In genomic region chr19:45235485-45235884, GRCh38 we compare ENCODE assay signal across 30 cellular contexts. TPM values are rescaled to one million over a fixed set of nuclear protein-coding genes. Genes with fewer than 3 reads are reported as not detected.
DNase-seq lines count a peak whose midpoint lies in the region; ATAC-seq, FAIRE-seq and TF ChIP-seq lines count a peak whose summit lies in the region.
"Had no signal": no experiment of that assay in that cellular context is flagged by ENCODE, and none has a peak within 500 bp of the region (broad histone marks: within the 10 kb centered on the region; RNA-seq: fewer than 3 reads in every experiment).

No MANE protein-coding gene starts in this region.

- H3K9me3 ChIP-seq in BLaER1 treated with 17β-estradiol and CSF1 and Interleukin-3, amounts not matched to agents 10 nM and 100 nM (replicated peaks in 1 of 11), result peaks cover 0 to 7% (median 0%) of the 10 kb centered on the region in 11 experiments; a peak in 5 of 22 replicates
- no peaks in the 10 kb centered on the region for H3K9me3 ChIP-seq in pancreas
- H3K9me3 ChIP-seq: HAP-1, Peyer's patch, SJSA1, upper lobe of right lung had no signal

- H3K9ac ChIP-seq in BLaER1 treated with 17β-estradiol and CSF1 and Interleukin-3, amounts not matched to agents 10 nM and 100 nM, result peak overlapping the region; percentile 37 to 82 (median 70); a peak in 21 of 22 replicates

- POLR2A ChIA-PET in activated CD4-positive, alpha-beta T cell treated with anti-CD3 and anti-CD28 coated beads for 36 hours (lab: Charles Lee), result no interaction called here

- H3K4me2 ChIP-seq in BLaER1 treated with 17β-estradiol and CSF1 and Interleukin-3, amounts not matched to agents 10 nM and 100 nM, result peak overlapping the region; percentile 82 to 96 (median 89)

- no peaks in the 10 kb centered on the region for H3K36me3 Mint-ChIP-seq in effector memory CD8-positive, alpha-beta T cell (ENCODE audit: insufficient read depth)
- no peaks in the 10 kb centered on the region for H3K36me3 Mint-ChIP-seq in natural killer cell treated with Interleukin-12 subunit alpha and Interleukin-12 subunit beta and Interleukin-15 and Interleukin-18, amount 100 ng/mL, for 72 hours
- H3K36me3 Mint-ChIP-seq in activated CD4-positive, alpha-beta T cell treated with anti-CD3 and anti-CD28 coated beads for 36 hours (ENCODE audit: low read depth), result no peaks in the 10 kb centered on the region
- H3K36me3 Mint-ChIP-seq: activated naive CD4-positive, alpha-beta T cell treated with anti-CD3 and anti-CD28 coated beads, Interleukin-2, amount 10 ng/mL, durations not matched to agents 7 days and 5 days; CD4-positive, CD25-positive, alpha-beta regulatory T cell; IgD-negative memory B cell had no signal

- H3K27ac Mint-ChIP-seq in effector memory CD8-positive, alpha-beta T cell, result peak overlapping the region; percentile 49 to 88
- peak overlapping the region; percentile 12 to 88 for H3K27ac Mint-ChIP-seq in natural killer cell treated with Interleukin-12 subunit alpha and Interleukin-12 subunit beta and Interleukin-15 and Interleukin-18, amount 100 ng/mL, for 72 hours
- H3K27ac Mint-ChIP-seq in activated CD4-positive, alpha-beta T cell treated with anti-CD3 and anti-CD28 coated beads for 36 hours, result no peak overlapping the region
- H3K27ac Mint-ChIP-seq: activated CD4-positive, alpha-beta memory T cell treated with anti-CD3 and anti-CD28 coated beads, Interleukin-2, amount 10 ng/mL, durations not matched to agents 7 days and 5 days; activated naive CD4-positive, alpha-beta T cell treated with anti-CD3 and anti-CD28 coated beads, Interleukin-2, amount 10 ng/mL, durations not matched to agents 7 days and 5 days had no signal

- intact Hi-C loops in pancreas (cut with DNase I), result no loop called here
- intact Hi-C loops in activated CD4-positive, alpha-beta T cell treated with anti-CD3 and anti-CD28 coated beads for 36 hours (cut with DNase I, micrococcal nuclease), result no loop called here

- FAIRE-seq in pancreas (lab: Jason Lieb, UNC), result no peak

- H4K20me1 ChIP-seq in BLaER1 treated with 17β-estradiol and CSF1 and Interleukin-3, amounts not matched to agents 10 nM and 100 nM, result no peaks in the 10 kb centered on the region

- CTCF ChIA-PET in activated CD4-positive, alpha-beta T cell treated with anti-CD3 and anti-CD28 coated beads for 36 hours (lab: Charles Lee), result no interaction called here

- TF ChIP-seq CTCF in pancreas (IDR thresholded peaks at IDR 0.05), result no peak

- no peaks in the 10 kb centered on the region for H3K36me3 ChIP-seq in BLaER1 treated with 17β-estradiol and CSF1 and Interleukin-3, amounts not matched to agents 10 nM and 100 nM
- H3K36me3 ChIP-seq in H7 (replicated peaks; ENCODE audit: control insufficient read depth, insufficient read depth, low read length), result no peaks in the 10 kb centered on the region
- H3K36me3 ChIP-seq in pancreas, result no peaks in the 10 kb centered on the region
- H3K36me3 ChIP-seq: HAP-1, Peyer's patch, SJSA1, upper lobe of right lung had no signal

- ATAC-seq in effector memory CD8-positive, alpha-beta T cell (replicated peaks), result no peak
- peak; percentile 22 to 41 for ATAC-seq in natural killer cell treated with Interleukin-12 subunit alpha and Interleukin-12 subunit beta and Interleukin-15 and Interleukin-18, amount 100 ng/mL, for 72 hours
- ATAC-seq in pancreas, result no peak
- no peak for ATAC-seq in activated CD4-positive, alpha-beta T cell treated with anti-CD3 and anti-CD28 coated beads for 36 hours
- ATAC-seq: left colon, upper lobe of right lung had no signal

- WGBS in pancreas, 2 donors, result 13 to 17% methylated on average over 6 to 8 of the region's 8 CpGs

- peak overlapping the region in 10 of 11 experiments; percentile 33 to 88 (median 82); a peak in 19 of 22 replicates for H3K27ac ChIP-seq in BLaER1 treated with 17β-estradiol and CSF1 and Interleukin-3, amounts not matched to agents 10 nM and 100 nM
- H3K27ac ChIP-seq in pancreas, result no peak overlapping the region
- H3K27ac ChIP-seq: Peyer's patch, SJSA1, upper lobe of right lung had no signal

- DNase-seq in H7, result peak; percentile 63
- no peak for DNase-seq in effector memory CD8-positive, alpha-beta T cell
- no peak for DNase-seq in natural killer cell treated with Interleukin-12 subunit alpha and Interleukin-12 subunit beta and Interleukin-15 and Interleukin-18, amount 100 ng/mL, for 72 hours (ENCODE audit: low spot score)
- no peak for DNase-seq in RKO (ENCODE audit: low spot score)
- no peak for DNase-seq in pancreas
- DNase-seq in activated CD4-positive, alpha-beta T cell treated with anti-CD3 and anti-CD28 coated beads for 36 hours, result no peak
- DNase-seq: activated CD4-positive, alpha-beta memory T cell treated with anti-CD3 and anti-CD28 coated beads, Interleukin-2, amount 10 ng/mL, durations not matched to agents 7 days and 5 days; activated CD4-positive, CD25-positive, alpha-beta regulatory T cell treated with anti-CD3 and anti-CD28 coated beads, Interleukin-2, amount 50 U/mL, for 72 hours; activated CD8-positive, alpha-beta memory T cell treated with anti-CD3 and anti-CD28 coated beads, Interleukin-2, amount 50 U/mL, for 48 hours; activated naive CD4-positive, alpha-beta T cell treated with anti-CD3 and anti-CD28 coated beads, Interleukin-2, amount 10 ng/mL, durations not matched to agents 7 days and 5 days; CD4-positive, CD25-positive, alpha-beta regulatory T cell; DMS153; effector CD8-positive, alpha-beta T cell; erythroblast; glutamatergic neuron; left colon; mesendoderm; NCI-H1105; NCI-H1930; NCI-H748 treated with DMSO at 0.1 percent for 48 hours; Peyer's patch; retina; stimulated activated CD4-positive, alpha-beta T cell treated with anti-CD3 and anti-CD28 coated beads, Interleukin-4, amount 100 ng/mL, for 1 hour; T-helper 1 cell; upper lobe of right lung had no signal

- no peaks in the 10 kb centered on the region for H3K27me3 ChIP-seq in BLaER1 treated with 17β-estradiol and CSF1 and Interleukin-3, amounts not matched to agents 10 nM and 100 nM
- peaks cover 28% of the 10 kb centered on the region for H3K27me3 ChIP-seq in H7 (ENCODE audit: control insufficient read depth, insufficient read depth, low read length)
- H3K27me3 ChIP-seq in pancreas, result no peaks in the 10 kb centered on the region

- H3K4me1 Mint-ChIP-seq in effector memory CD8-positive, alpha-beta T cell (ENCODE audit: low read depth in 2 of 2), result peaks cover 8 to 9% of the 10 kb centered on the region in 2 donors
- H3K4me1 Mint-ChIP-seq in natural killer cell treated with Interleukin-12 subunit alpha and Interleukin-12 subunit beta and Interleukin-15 and Interleukin-18, amount 100 ng/mL, for 72 hours (ENCODE audit: low read depth in 2 of 2), result peaks cover 5 to 17% of the 10 kb centered on the region in 2 donors
- H3K4me1 Mint-ChIP-seq in activated CD4-positive, alpha-beta T cell treated with anti-CD3 and anti-CD28 coated beads for 36 hours, result no peaks in the 10 kb centered on the region
- H3K4me1 Mint-ChIP-seq: CD4-positive, CD25-positive, alpha-beta regulatory T cell had no signal

- no peak overlapping the region for H3K4me3 Mint-ChIP-seq in effector memory CD8-positive, alpha-beta T cell
- no peak overlapping the region for H3K4me3 Mint-ChIP-seq in natural killer cell treated with Interleukin-12 subunit alpha and Interleukin-12 subunit beta and Interleukin-15 and Interleukin-18, amount 100 ng/mL, for 72 hours
- no peak overlapping the region for H3K4me3 Mint-ChIP-seq in activated CD4-positive, alpha-beta T cell treated with anti-CD3 and anti-CD28 coated beads for 36 hours
- H3K4me3 Mint-ChIP-seq: activated CD4-positive, alpha-beta memory T cell treated with anti-CD3 and anti-CD28 coated beads, Interleukin-2, amount 10 ng/mL, durations not matched to agents 7 days and 5 days; activated naive CD4-positive, alpha-beta T cell treated with anti-CD3 and anti-CD28 coated beads, Interleukin-2, amount 10 ng/mL, durations not matched to agents 7 days and 5 days; CD4-positive, CD25-positive, alpha-beta regulatory T cell had no signal

- peaks cover 26 to 65% of the 10 kb centered on the region in 2 donors for H3K27me3 Mint-ChIP-seq in effector memory CD8-positive, alpha-beta T cell
- H3K27me3 Mint-ChIP-seq in natural killer cell treated with Interleukin-12 subunit alpha and Interleukin-12 subunit beta and Interleukin-15 and Interleukin-18, amount 100 ng/mL, for 72 hours, result no peaks in the 10 kb centered on the region
- H3K27me3 Mint-ChIP-seq in activated CD4-positive, alpha-beta T cell treated with anti-CD3 and anti-CD28 coated beads for 36 hours, result peaks cover 40% of the 10 kb centered on the region

- H3K4me1 ChIP-seq in BLaER1 treated with 17β-estradiol and CSF1 and Interleukin-3, amounts not matched to agents 10 nM and 100 nM, result peaks cover 16 to 77% (median 55%) of the 10 kb centered on the region in 10 experiments
- H3K4me1 ChIP-seq in pancreas, result no peaks in the 10 kb centered on the region
- H3K4me1 ChIP-seq: HAP-1, Peyer's patch, SJSA1, upper lobe of right lung had no signal

- no peaks in the 10 kb centered on the region for H3K9me3 Mint-ChIP-seq in effector memory CD8-positive, alpha-beta T cell
- H3K9me3 Mint-ChIP-seq in natural killer cell treated with Interleukin-12 subunit alpha and Interleukin-12 subunit beta and Interleukin-15 and Interleukin-18, amount 100 ng/mL, for 72 hours, result no peaks in the 10 kb centered on the region
- no peaks in the 10 kb centered on the region for H3K9me3 Mint-ChIP-seq in activated CD4-positive, alpha-beta T cell treated with anti-CD3 and anti-CD28 coated beads for 36 hours (ENCODE audit: low read depth)
- H3K9me3 Mint-ChIP-seq: activated CD4-positive, alpha-beta memory T cell treated with anti-CD3 and anti-CD28 coated beads, Interleukin-2, amount 10 ng/mL, durations not matched to agents 7 days and 5 days; activated naive CD4-positive, alpha-beta T cell treated with anti-CD3 and anti-CD28 coated beads, Interleukin-2, amount 10 ng/mL, durations not matched to agents 7 days and 5 days; IgD-negative memory B cell had no signal

- peak overlapping the region in 9 of 10 experiments; percentile 10 to 64 (median 42); a peak in 15 of 20 replicates for H3K4me3 ChIP-seq in BLaER1 treated with 17β-estradiol and CSF1 and Interleukin-3, amounts not matched to agents 10 nM and 100 nM
- H3K4me3 ChIP-seq in H7 (ENCODE audit: insufficient read depth, low read depth, low read length), result peak overlapping the region; percentile 25; the same call in 1 of the 2 replicates
- no peak overlapping the region for H3K4me3 ChIP-seq in pancreas
- H3K4me3 ChIP-seq: HAP-1, Peyer's patch, SJSA1, upper lobe of right lung had no signal

RNA-seq across cellular contexts. Expression of gene EXOC3L2, which starts 9.7 kb away (rescaled TPM):
- 2.2 and 5.4 TPM in 2 replicates for total RNA-seq in H7 (2014; rRNA removed; shearing (Covaris generic))
- not detected for total RNA-seq in natural killer cell treated with Interleukin-12 subunit alpha and Interleukin-12 subunit beta and Interleukin-15 and Interleukin-18, amount 100 ng/mL, for 72 hours
- total RNA-seq in pancreas, result 1 to 10 TPM in 4 of 6 donors, under 1 TPM in 2; 0.59 to 2.6 (median 1.3) TPM
- polyA plus RNA-seq in pancreas, result 1 to 10 TPM; 3.1 to 4.5 TPM
- total RNA-seq in activated CD4-positive, alpha-beta T cell treated with anti-CD3 and anti-CD28 coated beads for 36 hours, result not detected
- total RNA-seq: activated CD4-positive, alpha-beta memory T cell treated with anti-CD3 and anti-CD28 coated beads, Interleukin-2, amount 10 ng/mL, durations not matched to agents 7 days and 5 days; CD4-positive, CD25-positive, alpha-beta regulatory T cell; G401 had no signal
- polyA plus RNA-seq: CD4-positive, CD25-positive, alpha-beta regulatory T cell; IgD-negative memory B cell had no signal

RNA-seq across cellular contexts. Expression of gene MARK4, which starts 15.6 kb away (rescaled TPM):
- total RNA-seq in H7 (2014; rRNA removed; shearing (Covaris generic)), result 16.1 and 26.5 TPM in 2 replicates
- 10 to 100 TPM; 31.4 to 42.5 TPM for total RNA-seq in natural killer cell treated with Interleukin-12 subunit alpha and Interleukin-12 subunit beta and Interleukin-15 and Interleukin-18, amount 100 ng/mL, for 72 hours
- 10 to 100 TPM; 13.9 to 22.8 (median 20.0) TPM for total RNA-seq in pancreas
- polyA plus RNA-seq in pancreas, result 10 to 100 TPM; 12.8 to 21.0 TPM
- 10 to 100 TPM; 19.1 to 19.6 TPM for total RNA-seq in activated CD4-positive, alpha-beta T cell treated with anti-CD3 and anti-CD28 coated beads for 36 hours

RNA-seq across cellular contexts. Expression of gene BLOC1S3, which starts 56.9 kb away (rescaled TPM):
- total RNA-seq in H7 (2014; rRNA removed; shearing (Covaris generic)), result 3.4 and 4.3 TPM in 2 replicates
- total RNA-seq in natural killer cell treated with Interleukin-12 subunit alpha and Interleukin-12 subunit beta and Interleukin-15 and Interleukin-18, amount 100 ng/mL, for 72 hours, result 10 to 100 TPM; 15.4 to 20.5 TPM
- total RNA-seq in pancreas, result 10 to 100 TPM in 1 of 6 donors, 1 to 10 TPM in 5; 4.3 to 12.3 (median 6.3) TPM
- 1 to 10 TPM; 2.1 to 3.6 TPM for polyA plus RNA-seq in pancreas
- 10 to 100 TPM; 10.7 to 11.2 TPM for total RNA-seq in activated CD4-positive, alpha-beta T cell treated with anti-CD3 and anti-CD28 coated beads for 36 hours

RNA-seq across cellular contexts. Expression of gene TRAPPC6A, which starts 57.4 kb away (rescaled TPM):
- 39.3 and 47.4 TPM in 2 replicates for total RNA-seq in H7 (2014; rRNA removed; shearing (Covaris generic))
- total RNA-seq in natural killer cell treated with Interleukin-12 subunit alpha and Interleukin-12 subunit beta and Interleukin-15 and Interleukin-18, amount 100 ng/mL, for 72 hours, result 10 to 100 TPM; 17.5 to 33.5 TPM
- total RNA-seq in pancreas, result 10 to 100 TPM in 5 of 6 donors, 1 to 10 TPM in 1; 9.7 to 18.9 (median 12.8) TPM
- polyA plus RNA-seq in pancreas, result 10 to 100 TPM; 19.3 to 37.9 TPM
- 10 to 100 TPM; 18.3 to 25.1 TPM for total RNA-seq in activated CD4-positive, alpha-beta T cell treated with anti-CD3 and anti-CD28 coated beads for 36 hours

Comparison
In these comparisons a context has a peak if more than half of its experiments do, and no peak if none do; other contexts are left out.
1. H3K27ac ChIP-seq: peak in BLaER1 treated with 17β-estradiol and CSF1 and Interleukin-3, amounts not matched to agents 10 nM and 100 nM (10 of 11); none in pancreas (0 of 4).
2. H3K4me3 ChIP-seq: peak in BLaER1 treated with 17β-estradiol and CSF1 and Interleukin-3, amounts not matched to agents 10 nM and 100 nM (9 of 10) and H7 (single experiment); none in pancreas (0 of 4).
3. ATAC-seq: peak in natural killer cell treated with Interleukin-12 subunit alpha and Interleukin-12 subunit beta and Interleukin-15 and Interleukin-18, amount 100 ng/mL, for 72 hours (2 of 2); none in effector memory CD8-positive, alpha-beta T cell (single experiment), pancreas (0 of 4) and activated CD4-positive, alpha-beta T cell treated with anti-CD3 and anti-CD28 coated beads for 36 hours (single experiment).